In the genomic region with DNA sequence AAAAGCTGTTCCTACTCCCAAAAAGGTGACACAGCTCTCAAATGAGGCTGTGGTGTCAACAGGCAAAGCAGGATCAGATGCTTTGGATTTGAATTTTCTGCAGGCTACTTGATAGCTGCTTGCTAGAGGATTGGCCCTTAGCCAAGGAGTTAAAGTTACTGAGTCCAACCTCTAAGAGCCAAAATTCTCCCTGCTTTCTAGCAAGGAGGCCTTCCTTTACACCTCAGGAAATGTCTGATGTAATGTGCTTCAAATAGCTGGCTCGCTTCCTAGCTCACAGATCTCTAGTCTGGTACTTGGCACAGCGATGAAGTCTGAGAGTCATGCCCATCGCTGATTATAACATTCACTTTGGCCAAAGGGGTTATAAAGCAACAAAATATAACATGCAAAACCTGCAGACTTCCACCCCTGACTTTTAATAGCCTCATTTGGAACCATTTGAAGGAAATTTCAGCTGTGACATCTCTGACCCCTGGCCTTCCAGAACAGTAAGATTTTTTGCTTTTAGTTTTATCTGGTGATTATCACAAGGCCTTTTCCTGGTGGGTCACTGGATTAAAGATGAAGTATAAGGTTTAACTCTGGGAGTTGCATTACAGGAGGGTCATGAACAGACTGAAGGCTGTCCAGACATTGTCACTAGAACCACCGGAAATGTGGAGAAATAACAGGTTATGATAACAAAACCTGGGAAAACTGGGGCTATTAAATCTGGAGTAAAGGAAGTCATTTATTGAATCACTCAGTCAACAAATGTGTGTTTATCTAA, we compare ENCODE assay signal across 8 cellular contexts.
DNase-seq lines count a peak whose midpoint lies in the region; ATAC-seq and TF ChIP-seq lines count a peak whose summit lies in the region.

No MANE protein-coding gene starts in this region.

- peak; percentile 95 for DNase-seq in DMS79 treated with DMSO at 0.1 percent for 48 hours (lab: John Stamatoyannopoulos, UW)
- peak; percentile 3 for DNase-seq in NCI-H2196 treated with DMSO at 0.1 percent for 48 hours (lab: John Stamatoyannopoulos, UW; ENCODE audit: unreplicated experiment)
- peak; percentile 13 to 52 for DNase-seq in erythroblast (lab: John Stamatoyannopoulos, UW)
- DNase-seq in non-pigmented ciliary epithelial cell (ENCODE audit: low read depth): peak; percentile 60
- DNase-seq in posterior vena cava (ENCODE audit: low spot score): no peak
- no peak for DNase-seq in NCI-H1694 (lab: John Stamatoyannopoulos, UW)

- intact Hi-C loops in posterior vena cava (cut with DNase I): loop anchor here (10.0 kb wide), 2 partner anchors 185 to 475 kb away; partner anchors contain the start of gene EPS8 (in 1 of the 2)

- no peak for TF ChIP-seq POLR2A in erythroblast (IDR thresholded peaks at IDR 0.05; ENCODE audit: low read length)

- no peak for ATAC-seq in HG02840 (IDR thresholded peaks at IDR 0.05; ENCODE audit: low FRiP score, unreplicated experiment)
- ATAC-seq in GM21390 (IDR thresholded peaks at IDR 0.05; ENCODE audit: unreplicated experiment): no peak

Comparison
In these comparisons a context has a peak if more than half of its experiments do, and no peak if none do; other contexts are left out.
1. DNase-seq: peak in DMS79 treated with DMSO at 0.1 percent for 48 hours (single experiment), NCI-H2196 treated with DMSO at 0.1 percent for 48 hours (single experiment), erythroblast (2 of 2) and non-pigmented ciliary epithelial cell (single experiment); none in posterior vena cava (single experiment) and NCI-H1694 (single experiment).